In genomic region chr7:106583133-106583532, GRCh38 we compare ENCODE assay signal across 33 cellular contexts.
DNase-seq lines count a peak whose midpoint lies in the region; ATAC-seq, FAIRE-seq and TF ChIP-seq lines count a peak whose summit lies in the region.
"Had no signal": no experiment of that assay in that cellular context is flagged by ENCODE, and none has a peak within 500 bp of the region (broad histone marks: within the 10 kb centered on the region; RNA-seq: fewer than 3 reads in every experiment).

No MANE protein-coding gene starts in this region.

- H3K27me3 ChIP-seq in GM23248 (replicated peaks; ENCODE audit: insufficient read depth): no peaks in the 10 kb centered on the region
- H3K27me3 ChIP-seq: breast epithelium, gastroesophageal sphincter, hepatocyte had no signal

- H3K4me1 ChIP-seq in GM23248 (ENCODE audit: insufficient read depth): peaks cover 12% of the 10 kb centered on the region; the same call in 1 of the 2 replicates
- H3K4me1 ChIP-seq: breast epithelium, Caco-2, gastroesophageal sphincter, lower lobe of right lung had no signal

- no peaks in the 10 kb centered on the region for H3K36me3 ChIP-seq in GM23248 (ENCODE audit: low read depth)
- H3K36me3 ChIP-seq: breast epithelium, gastroesophageal sphincter, lower lobe of right lung had no signal

- H3F3A ChIP-seq in GM23248 (ENCODE audit: insufficient read depth): peaks cover 23% of the 10 kb centered on the region

- no peak overlapping the region for H3K4me2 ChIP-seq in GM23248 (ENCODE audit: unreplicated experiment)
- H3K4me2 ChIP-seq: hepatocyte had no signal

- in situ Hi-C loops in GM23248 (cut with MboI): no loop called here

- H3K9me2 ChIP-seq in GM23248 (ENCODE audit: insufficient read depth): no peaks in the 10 kb centered on the region

- 33 to 46% methylated on average over 2 of the region's 2 CpGs for WGBS in GM23248 (ENCODE audit: low coverage in 1 of 2, low lambda C conversion rate in 2 of 2, missing lambda C conversion rate in 2 of 2), 2 experiments

- peak; percentile 73 for DNase-seq in AG09309 (ENCODE audit: low read depth)
- peak; percentile 76 for DNase-seq in GM23248
- peak; percentile 32 to 59 for DNase-seq in cardiac fibroblast (ENCODE audit: low read depth in 2 of 2)
- DNase-seq in fibroblast of villous mesenchyme (ENCODE audit: low read depth): peak; percentile 63
- no peak for DNase-seq in NCI-H1048 (lab: John Stamatoyannopoulos, UW)
- DNase-seq in urothelium cell line (ENCODE audit: low spot score): no peak
- DNase-seq: activated CD8-positive, alpha-beta T cell treated with anti-CD3 and anti-CD28 coated beads, Interleukin-2, amount 10 ng/mL, durations not matched to agents 7 days and 5 days; activated naive CD4-positive, alpha-beta T cell treated with anti-CD3 and anti-CD28 coated beads, Interleukin-2, amount 50 U/mL, for 16 hours; amniotic stem cell; Caco-2; DMS79; GF-D8; GOT3; lower lobe of right lung; natural killer cell; NCI-H1694; NCI-H446; NCI-H774; occipital lobe; SHP77 treated with DMSO at 0.1 percent for 48 hours; substantia nigra; SW 1271; trophoblast cell had no signal

- H3K79me2 ChIP-seq in GM23248 (ENCODE audit: insufficient read depth): no peaks in the 10 kb centered on the region
- H3K79me2 ChIP-seq: hepatocyte had no signal

- H3K9me3 ChIP-seq in GM23248 (ENCODE audit: low read depth): no peaks in the 10 kb centered on the region
- H3K9me3 ChIP-seq: breast epithelium, Caco-2, gastroesophageal sphincter, lower lobe of right lung had no signal

- no peak overlapping the region for H3K9ac ChIP-seq in GM23248

- FAIRE-seq in urothelium cell line (lab: Jason Lieb, UNC): no peak
- FAIRE-seq: endothelial cell of umbilical vein had no signal

- no peak overlapping the region for H2AFZ ChIP-seq in GM23248
- H2AFZ ChIP-seq: hepatocyte had no signal

- ATAC-seq in HG03520 (IDR thresholded peaks at IDR 0.05; ENCODE audit: unreplicated experiment) (no peak), HG03280 (IDR thresholded peaks at IDR 0.05; ENCODE audit: unreplicated experiment) (no peak)
- ATAC-seq: activated CD8-positive, alpha-beta T cell treated with anti-CD3 and anti-CD28 coated beads, Interleukin-2, amount 10 ng/mL, durations not matched to agents 7 days and 5 days; gastroesophageal sphincter; lower lobe of right lung; natural killer cell; Panc1; stimulated activated memory B cell treated with anti-CD40 and anti-IgM and Interleukin-4, amounts not matched to agents 10 μg/mL and 1 μg/mL and 100 μg/mL, for 72 hours had no signal

- TF ChIP-seq CTCF in AG09309 (IDR thresholded peaks at IDR 0.05; ENCODE audit: control insufficient read depth, insufficient read depth, low read depth, low read length, missing control alignments) (no peak), cardiac fibroblast (IDR thresholded peaks at IDR 0.05; ENCODE audit: low read depth, low read length) (no peak), fibroblast of villous mesenchyme (IDR thresholded peaks at IDR 0.05; ENCODE audit: insufficient read depth, low read depth, low read length) (no peak)

- no peak overlapping the region for H3K4me3 ChIP-seq in AG09309 (ENCODE audit: control insufficient read depth, low read depth, low read length)
- no peak overlapping the region for H3K4me3 ChIP-seq in GM23248
- H3K4me3 ChIP-seq in cardiac fibroblast (replicated peaks in 1 of 2; ENCODE audit: low read depth in 2 of 2, low read length in 2 of 2): no peak overlapping the region
- H3K4me3 ChIP-seq in fibroblast of villous mesenchyme (ENCODE audit: low read depth, low read length): no peak overlapping the region
- H3K4me3 ChIP-seq: breast epithelium, gastroesophageal sphincter, hepatocyte, lower lobe of right lung, skin epidermis had no signal

- peak overlapping the region; percentile 32; the same call in 1 of the 2 replicates for H3K27ac ChIP-seq in GM23248
- H3K27ac ChIP-seq: breast epithelium, C4-2B, gastroesophageal sphincter, hepatocyte, lower lobe of right lung, skin epidermis had no signal

- no peaks in the 10 kb centered on the region for H4K20me1 ChIP-seq in GM23248 (ENCODE audit: insufficient read depth)

Comparison
In these comparisons a context has a peak if more than half of its experiments do, and no peak if none do; other contexts are left out.
1. DNase-seq: peak in AG09309 (single experiment), GM23248 (single experiment), cardiac fibroblast (2 of 2) and fibroblast of villous mesenchyme (single experiment); none in NCI-H1048 (single experiment) and urothelium cell line (single experiment).